In the genomic region with DNA sequence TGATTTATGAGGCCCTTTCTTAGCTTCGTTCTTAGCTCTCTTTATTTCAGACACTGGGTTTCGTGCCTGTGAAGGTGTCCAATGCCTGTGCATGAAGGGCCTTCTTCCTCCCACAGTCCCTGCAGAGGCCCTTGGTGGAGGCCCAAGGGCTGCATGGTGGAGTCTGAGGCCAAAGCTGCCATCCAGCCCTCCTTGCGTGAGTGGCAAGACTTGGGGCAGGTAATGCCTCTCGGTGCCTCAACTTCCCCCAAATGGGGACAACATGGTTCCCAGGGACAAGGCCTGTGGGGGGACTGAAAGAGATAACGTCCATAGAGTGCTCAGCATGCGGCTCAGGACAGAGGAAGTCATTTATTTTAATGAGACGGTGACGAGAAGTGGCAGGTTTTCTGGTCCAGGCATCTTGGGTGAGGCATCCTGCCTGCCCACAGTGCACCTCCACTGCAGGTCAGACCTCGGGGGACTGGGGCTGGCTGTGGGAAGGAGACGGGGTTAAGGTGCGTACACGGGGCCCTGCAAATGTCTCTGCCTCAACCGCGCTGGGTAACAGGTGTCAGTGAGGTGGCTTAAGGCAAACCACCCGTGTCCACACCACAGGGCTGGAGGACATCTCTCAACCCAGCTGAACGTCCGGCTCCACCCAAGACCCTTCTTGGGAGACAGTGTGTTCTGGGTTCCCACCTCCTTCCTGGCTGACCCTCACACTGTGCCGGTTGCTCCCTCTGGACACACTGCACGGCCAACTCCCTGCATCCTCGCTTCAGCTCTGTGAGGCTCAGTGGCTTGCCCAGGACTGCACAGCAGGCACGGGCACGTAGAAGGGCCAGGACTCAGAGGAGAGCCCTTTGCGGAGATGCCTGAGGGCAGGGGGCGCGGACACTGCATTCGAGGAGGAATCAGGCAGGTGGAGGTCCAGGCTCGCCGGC, we compare ENCODE assay signal across 19 cellular contexts. TPM values are rescaled to one million over a fixed set of nuclear protein-coding genes. Genes with fewer than 3 reads are reported as not detected.
DNase-seq lines count a peak whose midpoint lies in the region; ATAC-seq, FAIRE-seq and TF ChIP-seq lines count a peak whose summit lies in the region.
"Had no signal": no experiment of that assay in that cellular context is flagged by ENCODE, and none has a peak within 500 bp of the region (broad histone marks: within the 10 kb centered on the region; RNA-seq: fewer than 3 reads in every experiment).

No MANE protein-coding gene starts in this region.

- no peak for FAIRE-seq in GM12892 (lab: Jason Lieb, UNC)

- TF ChIP-seq CTCF in RWPE2 (IDR thresholded peaks at IDR 0.05; ENCODE audit: poor library complexity, severe bottlenecking), result no peak
- TF ChIP-seq CTCF in gastroesophageal sphincter (IDR thresholded peaks at IDR 0.05), result no peak

- H3K4me1 ChIP-seq in RWPE2 (ENCODE audit: insufficient read depth, poor library complexity, severe bottlenecking), result no peaks in the 10 kb centered on the region
- peaks cover 0 to 23% (median 9%) of the 10 kb centered on the region in 3 donors for H3K4me1 ChIP-seq in gastroesophageal sphincter

- DNase-seq in GM12892 (ENCODE audit: insufficient read length) (peak; percentile 11), RWPE2 (ENCODE audit: low spot score) (peak; percentile 42), left lobe of liver (ENCODE audit: low spot score) (peak; percentile 28), substantia nigra (lab: John Stamatoyannopoulos, UW) (no peak), C1 segment of cervical spinal cord (lab: John Stamatoyannopoulos, UW) (no peak), putamen (ENCODE audit: low spot score) (no peak)
- DNase-seq: activated CD4-positive, CD25-positive, alpha-beta regulatory T cell; dermis blood vessel endothelial cell; DMS153; GM23248; immature natural killer cell; MV-4-11; NCI-H2029 treated with DMSO at 0.1 percent for 48 hours; SHP77; T-helper 17 cell had no signal

- no peaks in the 10 kb centered on the region for H3K36me3 ChIP-seq in RWPE2 (ENCODE audit: low read depth)
- no peaks in the 10 kb centered on the region for H3K36me3 ChIP-seq in gastroesophageal sphincter

- 83 to 88% methylated on average over 3 to 17 of the region's 28 CpGs for WGBS in gastroesophageal sphincter (ENCODE audit: low coverage in 1 of 2), 2 donors

- ATAC-seq in RWPE2 (ENCODE audit: low read depth) (no peak), left lobe of liver (no peak), gastroesophageal sphincter (no peak)
- ATAC-seq: right cardiac atrium, T-helper 17 cell had no signal

- H3K27ac ChIP-seq in RWPE2 (ENCODE audit: poor library complexity, severe bottlenecking) (no peak overlapping the region), substantia nigra (ENCODE audit: low read depth, low read length, poor library complexity, severe bottlenecking) (peak overlapping the region; percentile 26), gastroesophageal sphincter (no peak overlapping the region)
- H3K27ac ChIP-seq: GM23248 had no signal

- H3K9me3 ChIP-seq in RWPE2 (ENCODE audit: severe bottlenecking), result no peaks in the 10 kb centered on the region
- H3K9me3 ChIP-seq in gastroesophageal sphincter, result no peaks in the 10 kb centered on the region

- H3K4me3 ChIP-seq in RWPE2 (ENCODE audit: severe bottlenecking) (no peak overlapping the region), gastroesophageal sphincter (no peak overlapping the region)
- H3K4me3 ChIP-seq: GM23248 had no signal

- H3K27me3 ChIP-seq in RWPE2 (ENCODE audit: insufficient read depth, poor library complexity, severe bottlenecking) (no peaks in the 10 kb centered on the region), gastroesophageal sphincter (no peaks in the 10 kb centered on the region)

- TF ChIP-seq EP300 in gastroesophageal sphincter (IDR thresholded peaks at IDR 0.05), result no peak

- TF ChIP-seq POLR2A in GM12892 (IDR thresholded peaks at IDR 0.05; ENCODE audit: low read depth, low read length) (no peak), gastroesophageal sphincter (IDR thresholded peaks at IDR 0.05) (no peak)

RNA-seq across cellular contexts. Expression of a gene that starts 50.5 kb away (rescaled TPM):
- polyA plus RNA-seq in GM12892 (2012; ENCODE audit: missing spikeins), result not detected
- not detected for total RNA-seq in left lobe of liver
- total RNA-seq in gastroesophageal sphincter, result under 1 TPM in 1 of 4 donors, not detected in 3; 0.15 TPM
- total RNA-seq: dermis blood vessel endothelial cell, GM23248, NCI-H460, right cardiac atrium, T-helper 17 cell had no signal
- polyA plus RNA-seq: BJ, GM23248, immature natural killer cell, right cardiac atrium had no signal

Comparison
In these comparisons a context has a peak if more than half of its experiments do, and no peak if none do; other contexts are left out.
1. DNase-seq: peak in GM12892 (single experiment), RWPE2 (single experiment) and left lobe of liver (single experiment); none in substantia nigra (0 of 49), C1 segment of cervical spinal cord (0 of 14) and putamen (single experiment).